In genomic region chr22:46547883-46548244, GRCh38 we compare ENCODE assay signal across 10 cellular contexts. TPM values are rescaled to one million over a fixed set of nuclear protein-coding genes. Genes with fewer than 3 reads are reported as not detected.
DNase-seq lines count a peak whose midpoint lies in the region; ATAC-seq and TF ChIP-seq lines count a peak whose summit lies in the region.
"Had no signal": no experiment of that assay in that cellular context is flagged by ENCODE, and none has a peak within 500 bp of the region (broad histone marks: within the 10 kb centered on the region; RNA-seq: fewer than 3 reads in every experiment).

No MANE protein-coding gene starts in this region.

- CTCF ChIA-PET in RWPE1 (lab: Yijun Ruan, JAX) = interaction anchor here (0.5 to 0.9 kb wide), 6 partner anchors 16 to 422 kb away, joined by 3 to 9 read pairs (median 4); no protein-coding TSS in a partner anchor

- H3K27ac ChIP-seq in RWPE1 = peak overlapping the region; percentile 98

- ATAC-seq in omental fat pad (ENCODE audit: low FRiP score) = peak; percentile 53
- ATAC-seq in GM18861 (IDR thresholded peaks at IDR 0.05; ENCODE audit: unreplicated experiment) = no peak
- no peak for ATAC-seq in stimulated activated naive B cell treated with anti-CD40 and anti-IgM and Interleukin-4, amounts not matched to agents 10 μg/mL and 1 μg/mL and 100 μg/mL, for 72 hours (replicated peaks)

- peak; percentile 90 for DNase-seq in AG10803 (ENCODE audit: low read depth)
- DNase-seq in RWPE1 (ENCODE audit: low spot score) = no peak
- DNase-seq in foreskin fibroblast = peak; percentile 92 to 94
- DNase-seq in omental fat pad (ENCODE audit: low spot score) = no peak
- no peak for DNase-seq in COLO668 (lab: John Stamatoyannopoulos, UW; ENCODE audit: unreplicated experiment)
- no peak for DNase-seq in NCI-H446 treated with DMSO at 0.1 percent for 48 hours (lab: John Stamatoyannopoulos, UW)
- DNase-seq in stimulated activated naive B cell treated with anti-CD40 and anti-IgM and Interleukin-4, amounts not matched to agents 10 μg/mL and 1 μg/mL and 100 μg/mL, for 72 hours = no peak
- DNase-seq: DND-41, NCI-H1930 had no signal

- H3K9me3 Mint-ChIP-seq in stimulated activated naive B cell treated with anti-CD40 and anti-IgM and Interleukin-4, amounts not matched to agents 10 μg/mL and 1 μg/mL and 100 μg/mL, for 72 hours = peaks cover 2 to 3% of the 10 kb centered on the region in 2 donors

- POLR2A ChIA-PET in RWPE1 (lab: Yijun Ruan, JAX; ENCODE audit: low non-redundant PET) = interaction anchor here (0.5 to 1.3 kb wide), 4 partner anchors 9 to 16 kb away, joined by 3 to 4 read pairs (median 4); no protein-coding TSS in a partner anchor

- peaks cover 6 to 14% of the 10 kb centered on the region in 2 donors for H3K4me1 Mint-ChIP-seq in stimulated activated naive B cell treated with anti-CD40 and anti-IgM and Interleukin-4, amounts not matched to agents 10 μg/mL and 1 μg/mL and 100 μg/mL, for 72 hours

- peaks cover 54 to 76% of the 10 kb centered on the region in 2 donors for H3K27me3 Mint-ChIP-seq in stimulated activated naive B cell treated with anti-CD40 and anti-IgM and Interleukin-4, amounts not matched to agents 10 μg/mL and 1 μg/mL and 100 μg/mL, for 72 hours

- no peak overlapping the region for H3K4me3 ChIP-seq in AG10803 (ENCODE audit: low read length)
- H3K4me3 ChIP-seq in foreskin fibroblast (ENCODE audit: low read depth in 1 of 2, low read length in 2 of 2) = no peak overlapping the region

- H3K27ac Mint-ChIP-seq in stimulated activated naive B cell treated with anti-CD40 and anti-IgM and Interleukin-4, amounts not matched to agents 10 μg/mL and 1 μg/mL and 100 μg/mL, for 72 hours = no peak overlapping the region

- no peak for TF ChIP-seq CTCF in AG10803 (conservative IDR thresholded peaks at IDR 0.05; ENCODE audit: low read length)
- no peak for TF ChIP-seq CTCF in RWPE1 (conservative IDR thresholded peaks at IDR 0.05; ENCODE audit: low read depth)
- no peak for TF ChIP-seq CTCF in foreskin fibroblast (IDR thresholded peaks at IDR 0.05; ENCODE audit: low read depth, low read length)
- TF ChIP-seq CTCF in omental fat pad (IDR thresholded peaks at IDR 0.05) = no peak

- peaks cover 0 to 2% of the 10 kb centered on the region in 2 donors for H3K36me3 Mint-ChIP-seq in stimulated activated naive B cell treated with anti-CD40 and anti-IgM and Interleukin-4, amounts not matched to agents 10 μg/mL and 1 μg/mL and 100 μg/mL, for 72 hours

- no peak overlapping the region for H3K4me3 Mint-ChIP-seq in stimulated activated naive B cell treated with anti-CD40 and anti-IgM and Interleukin-4, amounts not matched to agents 10 μg/mL and 1 μg/mL and 100 μg/mL, for 72 hours

RNA-seq across cellular contexts. Expression of gene CELSR1, which starts 10.4 kb away (rescaled TPM):
- total RNA-seq in omental fat pad = 1 to 10 TPM; 1.3 to 5.9 (median 2.7) TPM

Comparison
In these comparisons a context has a peak if more than half of its experiments do, and no peak if none do; other contexts are left out.
1. DNase-seq: peak in AG10803 (single experiment) and foreskin fibroblast (2 of 2); none in RWPE1 (single experiment), omental fat pad (single experiment), COLO668 (single experiment), NCI-H446 treated with DMSO at 0.1 percent for 48 hours (single experiment) and stimulated activated naive B cell treated with anti-CD40 and anti-IgM and Interleukin-4, amounts not matched to agents 10 μg/mL and 1 μg/mL and 100 μg/mL, for 72 hours (single experiment).